Comparison of ENCODE assay signal across 19 cellular contexts in genomic region chr22:45187891-45188290, GRCh38.
"Had no signal": no experiment of that assay in that cellular context is flagged by ENCODE, and none has a peak within 500 bp of the region (broad histone marks: within the 10 kb centered on the region; RNA-seq: fewer than 3 reads in every experiment).

No MANE protein-coding gene starts in this region.

- H3K4me1 Mint-ChIP-seq: activated B cell treated with CpG ODN at 0.5 μM for 24 hours, naive B cell had no signal

- H3K4me3 Mint-ChIP-seq: activated B cell treated with CpG ODN at 0.5 μM for 24 hours; activated CD4-positive, alpha-beta T cell treated with anti-CD3 and anti-CD28 coated beads, Interleukin-2, amount 10 ng/mL, durations not matched to agents 24 days and 14 days; activated naive CD4-positive, alpha-beta T cell treated with anti-CD3 and anti-CD28 coated beads for 36 hours; activated naive CD8-positive, alpha-beta T cell treated with anti-CD3 and anti-CD28 coated beads, Interleukin-2, amount 50 U/mL, for 24 hours; activated T-helper 17 cell treated with anti-CD3 and anti-CD28 coated beads, Interleukin-2, amount 50 U/mL, for 72 hours; dendritic cell treated with granulocyte-macrophage colony-stimulating factor and Interleukin-4, amounts not matched to agents 40 ng/mL and 50 ng/mL, for 4 days; naive B cell; stimulated activated naive B cell treated with anti-CD40 and anti-IgM and Interleukin-4, amounts not matched to agents 10 μg/mL and 1 μg/mL and 100 μg/mL, for 72 hours had no signal

- H3K9me3 Mint-ChIP-seq: activated B cell treated with CpG ODN at 0.5 μM for 24 hours; activated CD4-positive, alpha-beta T cell treated with anti-CD3 and anti-CD28 coated beads, Interleukin-2, amount 10 ng/mL, durations not matched to agents 24 days and 14 days; activated naive CD4-positive, alpha-beta T cell treated with anti-CD3 and anti-CD28 coated beads for 36 hours; activated naive CD8-positive, alpha-beta T cell treated with anti-CD3 and anti-CD28 coated beads, Interleukin-2, amount 50 U/mL, for 24 hours; activated T-helper 17 cell treated with anti-CD3 and anti-CD28 coated beads, Interleukin-2, amount 50 U/mL, for 72 hours; dendritic cell treated with granulocyte-macrophage colony-stimulating factor and Interleukin-4, amounts not matched to agents 40 ng/mL and 50 ng/mL, for 4 days; naive B cell; stimulated activated naive B cell treated with anti-CD40 and anti-IgM and Interleukin-4, amounts not matched to agents 10 μg/mL and 1 μg/mL and 100 μg/mL, for 72 hours had no signal

- H3K27me3 Mint-ChIP-seq: activated B cell treated with CpG ODN at 0.5 μM for 24 hours; activated CD4-positive, alpha-beta T cell treated with anti-CD3 and anti-CD28 coated beads, Interleukin-2, amount 10 ng/mL, durations not matched to agents 24 days and 14 days; activated naive CD8-positive, alpha-beta T cell treated with anti-CD3 and anti-CD28 coated beads, Interleukin-2, amount 50 U/mL, for 24 hours; activated T-helper 17 cell treated with anti-CD3 and anti-CD28 coated beads, Interleukin-2, amount 50 U/mL, for 72 hours; dendritic cell treated with granulocyte-macrophage colony-stimulating factor and Interleukin-4, amounts not matched to agents 40 ng/mL and 50 ng/mL, for 4 days; naive B cell; stimulated activated naive B cell treated with anti-CD40 and anti-IgM and Interleukin-4, amounts not matched to agents 10 μg/mL and 1 μg/mL and 100 μg/mL, for 72 hours had no signal

- DNase-seq: activated B cell treated with CpG ODN at 0.5 μM for 24 hours; activated CD4-positive, alpha-beta T cell treated with anti-CD3 and anti-CD28 coated beads, Interleukin-2, amount 10 ng/mL, durations not matched to agents 24 days and 14 days; activated naive CD4-positive, alpha-beta T cell treated with anti-CD3 and anti-CD28 coated beads for 36 hours; activated naive CD8-positive, alpha-beta T cell treated with anti-CD3 and anti-CD28 coated beads, Interleukin-2, amount 50 U/mL, for 24 hours; erythroblast; gastrocnemius medialis; heart right ventricle; islet precursor cell; naive B cell; posterior cingulate gyrus; stimulated activated naive B cell treated with anti-CD40 and anti-IgM and Interleukin-4, amounts not matched to agents 10 μg/mL and 1 μg/mL and 100 μg/mL, for 72 hours; T-helper 2 cell; tibial artery had no signal

- H3K27ac Mint-ChIP-seq: activated B cell treated with CpG ODN at 0.5 μM for 24 hours; activated CD4-positive, alpha-beta T cell treated with anti-CD3 and anti-CD28 coated beads, Interleukin-2, amount 10 ng/mL, durations not matched to agents 24 days and 14 days; activated naive CD8-positive, alpha-beta T cell treated with anti-CD3 and anti-CD28 coated beads, Interleukin-2, amount 50 U/mL, for 24 hours; activated T-helper 17 cell treated with anti-CD3 and anti-CD28 coated beads, Interleukin-2, amount 50 U/mL, for 72 hours; dendritic cell treated with granulocyte-macrophage colony-stimulating factor and Interleukin-4, amounts not matched to agents 40 ng/mL and 50 ng/mL, for 4 days; stimulated activated naive B cell treated with anti-CD40 and anti-IgM and Interleukin-4, amounts not matched to agents 10 μg/mL and 1 μg/mL and 100 μg/mL, for 72 hours had no signal

- ATAC-seq: activated naive CD8-positive, alpha-beta T cell treated with anti-CD3 and anti-CD28 coated beads, Interleukin-2, amount 50 U/mL, for 24 hours; activated T-helper 17 cell treated with anti-CD3 and anti-CD28 coated beads, Interleukin-2, amount 50 U/mL, for 72 hours; gastrocnemius medialis; heart right ventricle; stimulated activated naive B cell treated with anti-CD40 and anti-IgM and Interleukin-4, amounts not matched to agents 10 μg/mL and 1 μg/mL and 100 μg/mL, for 72 hours had no signal

- H3K27me3 ChIP-seq: ascending aorta, gastrocnemius medialis, heart right ventricle, tibial artery, vagina had no signal

- H3K27ac ChIP-seq: ascending aorta, gastrocnemius medialis, heart right ventricle, tibial artery, vagina had no signal

- FAIRE-seq: bronchial epithelial cell had no signal

- H3K4me3 ChIP-seq: ascending aorta, gastrocnemius medialis, heart right ventricle, lung, tibial artery, vagina had no signal

- H3K9me3 ChIP-seq: ascending aorta, gastrocnemius medialis, heart right ventricle, tibial artery, vagina had no signal

- H3K4me1 ChIP-seq: ascending aorta, gastrocnemius medialis, tibial artery, vagina had no signal
